In genomic region chr21:31335957-31336738, GRCh38 we compare ENCODE assay signal across 8 cellular contexts. TPM values are rescaled to one million over a fixed set of nuclear protein-coding genes. Genes with fewer than 3 reads are reported as not detected.
DNase-seq lines count a peak whose midpoint lies in the region; ATAC-seq lines count a peak whose summit lies in the region.

No MANE protein-coding gene starts in this region.

- H3K36me3 ChIP-seq in ACC112 (ENCODE audit: insufficient read depth, low read length) (no peaks in the 10 kb centered on the region), Karpas-422 (ENCODE audit: insufficient read depth, low read length) (no peaks in the 10 kb centered on the region)

- peak overlapping the region; percentile 25 for H3K27ac Mint-ChIP-seq in activated naive CD4-positive, alpha-beta T cell treated with anti-CD3 and anti-CD28 coated beads, Interleukin-2, amount 50 U/mL, for 24 hours
- H3K27ac Mint-ChIP-seq in activated T-helper 2 cell treated with anti-CD3 and anti-CD28 coated beads, Interferon-gamma antibody, Interleukin-2, Interleukin-4, amounts not matched to agents 10 μg/mL and 5 μg/mL and 100 μg/mL, durations not matched to agents 14 hours and 24 hours and 36 hours, result no peak overlapping the region

- H3K4me3 Mint-ChIP-seq in activated naive CD4-positive, alpha-beta T cell treated with anti-CD3 and anti-CD28 coated beads, Interleukin-2, amount 50 U/mL, for 24 hours, result peak overlapping the region; percentile 6
- no peak overlapping the region for H3K4me3 Mint-ChIP-seq in activated T-helper 2 cell treated with anti-CD3 and anti-CD28 coated beads, Interferon-gamma antibody, Interleukin-2, Interleukin-4, amounts not matched to agents 10 μg/mL and 5 μg/mL and 100 μg/mL, durations not matched to agents 14 hours and 24 hours and 36 hours (ENCODE audit: low read depth)

- H3K9ac ChIP-seq in Karpas-422 (ENCODE audit: low read length), result no peak overlapping the region

- no peak overlapping the region for H3K4me2 ChIP-seq in Karpas-422 (ENCODE audit: low read depth, low read length, poor library complexity, severe bottlenecking)

- H2AFZ ChIP-seq in ACC112 (ENCODE audit: low read length, unreplicated experiment), result no peak overlapping the region
- H2AFZ ChIP-seq in Karpas-422 (ENCODE audit: low read length), result no peak overlapping the region

- WGBS in right cardiac atrium, result 78% methylated on average over 12 of the region's 12 CpGs

- no peak overlapping the region for H3K4me3 ChIP-seq in ACC112 (ENCODE audit: low read depth, low read length)
- no peak overlapping the region for H3K4me3 ChIP-seq in right cardiac atrium (ENCODE audit: low read length)
- no peak overlapping the region for H3K4me3 ChIP-seq in Karpas-422 (ENCODE audit: low read length)

- DNase-seq in right cardiac atrium (no peak), Karpas-422 (no peak)
- no peak for DNase-seq in activated T-helper 2 cell treated with anti-CD3 and anti-CD28 coated beads, Interferon-gamma antibody, Interleukin-2, Interleukin-4, amounts not matched to agents 10 μg/mL and 5 μg/mL and 100 μg/mL, durations not matched to agents 14 hours and 24 hours and 36 hours (ENCODE audit: low spot score)

- no peaks in the 10 kb centered on the region; the same call in 1 of the 2 replicates for H4K20me1 ChIP-seq in Karpas-422 (ENCODE audit: insufficient read depth, low read depth, low read length)

- intact Hi-C loops in right cardiac atrium (cut with DNase I), result no loop called here
- intact Hi-C loops in activated T-helper 2 cell treated with anti-CD3 and anti-CD28 coated beads, Interferon-gamma antibody, Interleukin-2, Interleukin-4, amounts not matched to agents 10 μg/mL and 5 μg/mL and 100 μg/mL, durations not matched to agents 14 hours and 24 hours and 36 hours (cut with micrococcal nuclease), result no loop called here

- H3K4me1 ChIP-seq in ACC112 (ENCODE audit: control insufficient read depth, insufficient read depth, low read length, unreplicated experiment), result peaks cover 11% of the 10 kb centered on the region
- no peaks in the 10 kb centered on the region for H3K4me1 ChIP-seq in right cardiac atrium (ENCODE audit: control insufficient read depth, insufficient read depth, low read length)
- H3K4me1 ChIP-seq in Karpas-422 (ENCODE audit: low read length), result no peaks in the 10 kb centered on the region

- H3K9me3 ChIP-seq in right cardiac atrium (ENCODE audit: control insufficient read depth, low read length) (no peaks in the 10 kb centered on the region), Karpas-422 (ENCODE audit: low read length) (no peaks in the 10 kb centered on the region)

- peaks cover 59% of the 10 kb centered on the region for H3K4me1 Mint-ChIP-seq in activated naive CD4-positive, alpha-beta T cell treated with anti-CD3 and anti-CD28 coated beads, Interleukin-2, amount 50 U/mL, for 24 hours
- peaks cover 35% of the 10 kb centered on the region for H3K4me1 Mint-ChIP-seq in activated T-helper 2 cell treated with anti-CD3 and anti-CD28 coated beads, Interferon-gamma antibody, Interleukin-2, Interleukin-4, amounts not matched to agents 10 μg/mL and 5 μg/mL and 100 μg/mL, durations not matched to agents 14 hours and 24 hours and 36 hours (ENCODE audit: low read depth)

- peak overlapping the region; percentile 37; the same call in 1 of the 2 replicates for H3K27ac ChIP-seq in ACC112 (ENCODE audit: low read depth, low read length)
- no peak overlapping the region for H3K27ac ChIP-seq in right cardiac atrium (ENCODE audit: low read length)
- no peak overlapping the region for H3K27ac ChIP-seq in Karpas-422 (ENCODE audit: low read length)

- peak; percentile 44 for ATAC-seq in GM19463 (IDR thresholded peaks at IDR 0.05; ENCODE audit: unreplicated experiment)
- ATAC-seq in right cardiac atrium, result peak; percentile 72 to 85
- no peak for ATAC-seq in HG03196 (IDR thresholded peaks at IDR 0.05; ENCODE audit: unreplicated experiment)
- ATAC-seq in HG02840 (IDR thresholded peaks at IDR 0.05; ENCODE audit: low FRiP score, unreplicated experiment), result no peak

- H3K27me3 ChIP-seq in ACC112 (ENCODE audit: insufficient read depth, low read length), result no peaks in the 10 kb centered on the region
- no peaks in the 10 kb centered on the region for H3K27me3 ChIP-seq in right cardiac atrium (ENCODE audit: control insufficient read depth, insufficient read depth)
- no peaks in the 10 kb centered on the region for H3K27me3 ChIP-seq in Karpas-422 (ENCODE audit: low read length)

- peaks cover 8% of the 10 kb centered on the region for H3K79me2 ChIP-seq in ACC112 (ENCODE audit: control insufficient read depth, insufficient read depth, low read length, unreplicated experiment)
- no peaks in the 10 kb centered on the region for H3K79me2 ChIP-seq in Karpas-422 (ENCODE audit: low read length)

- peaks cover 18% of the 10 kb centered on the region for H3K36me3 Mint-ChIP-seq in activated naive CD4-positive, alpha-beta T cell treated with anti-CD3 and anti-CD28 coated beads, Interleukin-2, amount 50 U/mL, for 24 hours
- peaks cover 8% of the 10 kb centered on the region for H3K36me3 Mint-ChIP-seq in activated T-helper 2 cell treated with anti-CD3 and anti-CD28 coated beads, Interferon-gamma antibody, Interleukin-2, Interleukin-4, amounts not matched to agents 10 μg/mL and 5 μg/mL and 100 μg/mL, durations not matched to agents 14 hours and 24 hours and 36 hours (ENCODE audit: low read depth)

- H3K9me2 ChIP-seq in Karpas-422 (replicated peaks; ENCODE audit: insufficient read depth, low read length), result no peaks in the 10 kb centered on the region

- H3K9me3 Mint-ChIP-seq in activated naive CD4-positive, alpha-beta T cell treated with anti-CD3 and anti-CD28 coated beads, Interleukin-2, amount 50 U/mL, for 24 hours, result no peaks in the 10 kb centered on the region
- no peaks in the 10 kb centered on the region for H3K9me3 Mint-ChIP-seq in activated T-helper 2 cell treated with anti-CD3 and anti-CD28 coated beads, Interferon-gamma antibody, Interleukin-2, Interleukin-4, amounts not matched to agents 10 μg/mL and 5 μg/mL and 100 μg/mL, durations not matched to agents 14 hours and 24 hours and 36 hours

- H3K27me3 Mint-ChIP-seq in activated naive CD4-positive, alpha-beta T cell treated with anti-CD3 and anti-CD28 coated beads, Interleukin-2, amount 50 U/mL, for 24 hours, result peaks cover 2% of the 10 kb centered on the region
- no peaks in the 10 kb centered on the region for H3K27me3 Mint-ChIP-seq in activated T-helper 2 cell treated with anti-CD3 and anti-CD28 coated beads, Interferon-gamma antibody, Interleukin-2, Interleukin-4, amounts not matched to agents 10 μg/mL and 5 μg/mL and 100 μg/mL, durations not matched to agents 14 hours and 24 hours and 36 hours (ENCODE audit: low read depth)

RNA-seq across cellular contexts. Expression of gene TIAM1, which starts 7.9 kb away (rescaled TPM):
- total RNA-seq in right cardiac atrium, result 10 to 100 TPM in 1 of 4 donors, 1 to 10 TPM in 3; 6.5 to 13.9 (median 9.0) TPM
- 3.9 TPM for polyA plus RNA-seq in right cardiac atrium
- total RNA-seq in Karpas-422 (2014; rRNA removed; shearing (Covaris generic); ENCODE audit: low replicate concordance), result 0.63 and 1.6 TPM in 2 replicates
- total RNA-seq in activated T-helper 2 cell treated with anti-CD3 and anti-CD28 coated beads, Interferon-gamma antibody, Interleukin-2, Interleukin-4, amounts not matched to agents 10 μg/mL and 5 μg/mL and 100 μg/mL, durations not matched to agents 14 hours and 24 hours and 36 hours, result 110 and 114 TPM in 2 replicates

Comparison
In these comparisons a context has a peak if more than half of its experiments do, and no peak if none do; other contexts are left out.
1. ATAC-seq: peak in GM19463 (single experiment) and right cardiac atrium (2 of 2); none in HG03196 (single experiment) and HG02840 (single experiment).